In the genomic region with DNA sequence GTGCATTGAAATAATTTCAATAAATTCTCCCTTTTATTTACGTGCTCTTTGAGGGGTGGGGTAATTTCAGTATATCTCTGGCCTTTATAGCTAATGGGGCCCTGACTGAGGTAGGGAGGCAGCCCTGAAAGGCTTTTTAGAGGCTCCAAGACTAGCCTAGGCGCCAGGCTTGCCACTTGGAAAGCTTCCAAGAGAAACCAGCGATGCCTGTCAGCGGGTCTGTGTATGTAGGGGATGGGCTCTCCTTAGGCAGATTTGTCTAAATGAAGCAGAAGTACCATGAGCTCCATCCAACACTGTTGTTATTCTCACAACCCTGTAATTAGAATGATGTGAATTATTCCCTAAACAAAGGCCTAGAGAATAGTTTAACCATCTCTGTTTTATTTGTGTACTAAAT, we compare ENCODE assay signal across 14 cellular contexts.
DNase-seq lines count a peak whose midpoint lies in the region; ATAC-seq and TF ChIP-seq lines count a peak whose summit lies in the region.
"Had no signal": no experiment of that assay in that cellular context is flagged by ENCODE, and none has a peak within 500 bp of the region (broad histone marks: within the 10 kb centered on the region; RNA-seq: fewer than 3 reads in every experiment).

No MANE protein-coding gene starts in this region.

- ATAC-seq in naive thymus-derived CD8-positive, alpha-beta T cell, result peak in 1 of 2 donors; percentile 18
- ATAC-seq in HG03196 (IDR thresholded peaks at IDR 0.05; ENCODE audit: unreplicated experiment) (no peak), GM18505 (IDR thresholded peaks at IDR 0.05; ENCODE audit: unreplicated experiment) (no peak), T-cell (replicated peaks in 1 of 4) (no peak)
- ATAC-seq: CD8-positive, alpha-beta T cell had no signal

- peaks cover 0 to 9% (median 0%) of the 10 kb centered on the region in 9 donors for H3K9me3 Mint-ChIP-seq in naive thymus-derived CD8-positive, alpha-beta T cell
- peaks cover 0 to 4% (median 0%) of the 10 kb centered on the region in 3 donors for H3K9me3 Mint-ChIP-seq in T-cell

- H3K36me3 Mint-ChIP-seq in naive thymus-derived CD8-positive, alpha-beta T cell, result no peaks in the 10 kb centered on the region
- no peaks in the 10 kb centered on the region for H3K36me3 Mint-ChIP-seq in T-cell
- H3K36me3 Mint-ChIP-seq: CD8-positive, alpha-beta T cell had no signal

- POLR2A ChIA-PET in naive thymus-derived CD8-positive, alpha-beta T cell (lab: Charles Lee), result no interaction called here
- POLR2A ChIA-PET in T-cell (lab: Charles Lee), result interaction anchor here (0.5 kb wide), 3 partner anchors 12 to 138 kb away, joined by 3 read pairs; no protein-coding TSS in a partner anchor

- H3K27ac Mint-ChIP-seq in naive thymus-derived CD8-positive, alpha-beta T cell, result peak overlapping the region in 9 of 10 donors; percentile 6 to 89 (median 79)
- H3K27ac Mint-ChIP-seq in T-cell, result no peak overlapping the region

- no peaks in the 10 kb centered on the region for H3K27me3 Mint-ChIP-seq in naive thymus-derived CD8-positive, alpha-beta T cell
- no peaks in the 10 kb centered on the region for H3K27me3 Mint-ChIP-seq in T-cell

- peaks cover 18 to 46% (median 31%) of the 10 kb centered on the region in 4 donors for H3K4me1 Mint-ChIP-seq in naive thymus-derived CD8-positive, alpha-beta T cell
- H3K4me1 Mint-ChIP-seq in T-cell, result peaks cover 0 to 13% (median 6%) of the 10 kb centered on the region in 3 donors

- CTCF ChIA-PET in T-cell (lab: Charles Lee), result interaction anchor here in 1 of 2 donors (0.5 kb wide), 1 partner anchor 74 kb away, joined by 5 read pairs; no protein-coding TSS in a partner anchor

- DNase-seq in DMS 273 (lab: John Stamatoyannopoulos, UW; ENCODE audit: unreplicated experiment) (peak; percentile 64), DMS 273 treated with DMSO at 0.1 percent for 48 hours (lab: John Stamatoyannopoulos, UW) (no peak), NCI-H1436 (lab: John Stamatoyannopoulos, UW) (peak; percentile 32), NCI-H82 (lab: John Stamatoyannopoulos, UW) (peak; percentile 78), T-cell (no peak)
- no peak for DNase-seq in naive thymus-derived CD8-positive, alpha-beta T cell
- DNase-seq: amniotic stem cell; CD8-positive, alpha-beta T cell; colonic mucosa; NCI-H524 treated with DMSO at 0.1 percent for 48 hours; ovary; stimulated activated CD4-positive, alpha-beta T cell treated with anti-CD3 and anti-CD28 coated beads, Interleukin-12 subunit alpha, Interleukin-12 subunit beta, amount 100 ng/mL, for 4 hours had no signal

- TF ChIP-seq POLR2A in GM18505 (IDR thresholded peaks at IDR 0.05; ENCODE audit: borderline replicate concordance, extremely low read depth, insufficient read depth, insufficient read length), result no peak

- H3K4me3 Mint-ChIP-seq in naive thymus-derived CD8-positive, alpha-beta T cell, result peak overlapping the region in 1 of 10 donors; percentile 29
- no peak overlapping the region for H3K4me3 Mint-ChIP-seq in T-cell
- H3K4me3 Mint-ChIP-seq: CD8-positive, alpha-beta T cell had no signal

Comparison
In these comparisons a context has a peak if more than half of its experiments do, and no peak if none do; other contexts are left out.
1. DNase-seq: peak in DMS 273 (single experiment), NCI-H1436 (single experiment) and NCI-H82 (single experiment); none in DMS 273 treated with DMSO at 0.1 percent for 48 hours (single experiment), naive thymus-derived CD8-positive, alpha-beta T cell (0 of 10) and T-cell (0 of 34).
2. H3K27ac Mint-ChIP-seq: peak in naive thymus-derived CD8-positive, alpha-beta T cell (9 of 10); none in T-cell (0 of 2).